In genomic region chr7:154744226-154744860, GRCh38 we compare ENCODE assay signal across 8 cellular contexts.
DNase-seq lines count a peak whose midpoint lies in the region; ATAC-seq, FAIRE-seq and TF ChIP-seq lines count a peak whose summit lies in the region.

No MANE protein-coding gene starts in this region.

- no peak for ATAC-seq in GM19328 (IDR thresholded peaks at IDR 0.05; ENCODE audit: unreplicated experiment)

- peak; percentile 36 for FAIRE-seq in GM18507 (lab: Jason Lieb, UNC)

- WGBS in adrenal gland, 4 donors = 22 to 27% (median 23%) methylated on average over 16 of the region's 16 CpGs
- 32 to 53% methylated on average over 4 to 16 of the region's 16 CpGs for WGBS in transverse colon (ENCODE audit: low coverage in 1 of 2), 2 donors
- 17 to 25% (median 19%) methylated on average over 16 of the region's 16 CpGs for WGBS in ovary, 3 donors

- H3K27ac ChIP-seq in adrenal gland (no peak overlapping the region), transverse colon (no peak overlapping the region), ovary (no peak overlapping the region)

- no peaks in the 10 kb centered on the region for H3K4me1 ChIP-seq in adrenal gland (replicated peaks in 1 of 2)
- no peaks in the 10 kb centered on the region for H3K4me1 ChIP-seq in transverse colon
- no peaks in the 10 kb centered on the region for H3K4me1 ChIP-seq in ovary (ENCODE audit: insufficient read depth)

- H3K27me3 ChIP-seq in adrenal gland (no peaks in the 10 kb centered on the region), transverse colon (no peaks in the 10 kb centered on the region), ovary (no peaks in the 10 kb centered on the region)

- no peaks in the 10 kb centered on the region for H3K36me3 ChIP-seq in adrenal gland (replicated peaks in 1 of 2)
- H3K36me3 ChIP-seq in transverse colon = no peaks in the 10 kb centered on the region
- no peaks in the 10 kb centered on the region for H3K36me3 ChIP-seq in ovary

- intact Hi-C loops in adrenal gland (cut with DNase I) = no loop called here
- intact Hi-C loops in transverse colon (cut with DNase I; ENCODE audit: low total_unique reads) = no loop called here
- intact Hi-C loops in ovary (cut with DNase I) = no loop called here

- peak; percentile 78 for DNase-seq in Ammon's horn (ENCODE audit: low spot score)
- DNase-seq in GM18507 (ENCODE audit: extremely low spot score, insufficient read length, low read depth) = peak; percentile 43
- peak; percentile 50 for DNase-seq in NB4 (ENCODE audit: low read depth)
- peak; percentile 18 to 66 (median 31) for DNase-seq in adrenal gland
- DNase-seq in kidney tubule cell (ENCODE audit: low spot score) = peak; percentile 26
- peak; percentile 42 for DNase-seq in transverse colon
- no peak for DNase-seq in ovary

- H3K4me3 ChIP-seq in NB4 (ENCODE audit: low read depth, low read length) (no peak overlapping the region), adrenal gland (no peak overlapping the region), transverse colon (no peak overlapping the region), ovary (no peak overlapping the region)

- TF ChIP-seq POLR2A in NB4 (IDR thresholded peaks at IDR 0.05; ENCODE audit: extremely low read depth, insufficient read length) (no peak), adrenal gland (IDR thresholded peaks at IDR 0.05) (no peak), transverse colon (IDR thresholded peaks at IDR 0.05) (no peak), ovary (IDR thresholded peaks at IDR 0.05) (no peak)

- peak; percentile 96 for TF ChIP-seq CTCF in NB4 (IDR thresholded peaks at IDR 0.05; ENCODE audit: low read depth, low read length)
- TF ChIP-seq CTCF in adrenal gland (IDR thresholded peaks at IDR 0.05) = peak; percentile 35 to 64 (median 54)
- peak; percentile 56 to 83 (median 70) for TF ChIP-seq CTCF in transverse colon (IDR thresholded peaks at IDR 0.05)
- TF ChIP-seq CTCF in ovary (IDR thresholded peaks at IDR 0.05) = no peak

- in situ Hi-C loops in transverse colon (cut with MboI; ENCODE audit: low pct_ligation_motif_present in 1 of 4, low pct_unique_long_range_greater_than_20kb in 1 of 4, low sequenced_read_pairs in 3 of 4) = no loop called here

- TF ChIP-seq EP300 in transverse colon (IDR thresholded peaks at IDR 0.05; ENCODE audit: low read depth) = no peak
- TF ChIP-seq EP300 in ovary (IDR thresholded peaks at IDR 0.05) = no peak

- H3K9me3 ChIP-seq in adrenal gland (replicated peaks in 1 of 3) (no peaks in the 10 kb centered on the region), transverse colon (no peaks in the 10 kb centered on the region), ovary (no peaks in the 10 kb centered on the region)

Comparison
In these comparisons a context has a peak if more than half of its experiments do, and no peak if none do; other contexts are left out.
1. DNase-seq: peak in Ammon's horn (single experiment), GM18507 (single experiment), NB4 (single experiment), adrenal gland (7 of 7), kidney tubule cell (single experiment) and transverse colon (single experiment); none in ovary (0 of 5).
2. CTCF ChIP-seq: peak in NB4 (single experiment), adrenal gland (6 of 6) and transverse colon (5 of 5); none in ovary (0 of 3).